24 cellular contexts compared by ENCODE assay signal in genomic region chr6:143247586-143247985, GRCh38.
"Had no signal": no experiment of that assay in that cellular context is flagged by ENCODE, and none has a peak within 500 bp of the region (broad histone marks: within the 10 kb centered on the region; RNA-seq: fewer than 3 reads in every experiment).

No MANE protein-coding gene starts in this region.

- H3K27me3 ChIP-seq: stomach, suprapubic skin, testis, thyroid gland, tibial artery, tibial nerve, transverse colon, upper lobe of left lung, upper lobe of right lung, uterus, vagina had no signal

- ATAC-seq: stimulated activated memory B cell treated with anti-CD40 and anti-IgM and Interleukin-4, amounts not matched to agents 10 μg/mL and 1 μg/mL and 100 μg/mL, for 72 hours; stimulated activated naive B cell treated with anti-CD40 and anti-IgM and Interleukin-4, amounts not matched to agents 10 μg/mL and 1 μg/mL and 100 μg/mL, for 72 hours; upper lobe of right lung had no signal

- H3K4me1 ChIP-seq: stomach, suprapubic skin, testis, thyroid gland, tibial nerve, transverse colon, upper lobe of left lung, upper lobe of right lung, uterus, vagina had no signal

- DNase-seq: stimulated activated CD4-positive, alpha-beta T cell treated with anti-CD3 and anti-CD28 coated beads, Interleukin-2, amount 100 ng/mL, for 48 hours; stimulated activated naive B cell treated with anti-CD40 and anti-IgM and Interleukin-4, amounts not matched to agents 10 μg/mL and 1 μg/mL and 100 μg/mL, for 72 hours; stimulated activated naive CD4-positive, alpha-beta T cell; stimulated activated naive CD4-positive, alpha-beta T cell treated with Interleukin-2 at 50 U/mL for 16 hours; stimulated activated naive CD8-positive, alpha-beta T cell treated with anti-CD3 and anti-CD28 coated beads, Interleukin-15, Interleukin-2, amounts not matched to agents 100 U/mL and 50 U/mL, for 24 hours; stomach; substantia nigra; testis; thyroid gland; tibial artery; transverse colon; trophoblast cell; upper lobe of left lung; upper lobe of right lung; uterus had no signal

- H3K36me3 Mint-ChIP-seq: stimulated activated effector memory CD8-positive, alpha-beta T cell treated with anti-CD3 and anti-CD28 coated beads, Interleukin-12 subunit alpha, Interleukin-12 subunit beta, amount 100 ng/mL, for 72 hours had no signal

- H3K9me3 Mint-ChIP-seq: stimulated activated effector memory CD8-positive, alpha-beta T cell treated with anti-CD3 and anti-CD28 coated beads, Interleukin-12 subunit alpha, Interleukin-12 subunit beta, amount 100 ng/mL, for 72 hours had no signal

- H3K4me3 Mint-ChIP-seq: stimulated activated effector memory CD8-positive, alpha-beta T cell treated with anti-CD3 and anti-CD28 coated beads, Interleukin-12 subunit alpha, Interleukin-12 subunit beta, amount 100 ng/mL, for 72 hours; stimulated activated memory B cell treated with anti-CD40 and anti-IgM and Interleukin-4, amounts not matched to agents 10 μg/mL and 1 μg/mL and 100 μg/mL, for 72 hours; stimulated activated naive B cell treated with anti-CD40 and anti-IgM and Interleukin-4, amounts not matched to agents 10 μg/mL and 1 μg/mL and 100 μg/mL, for 72 hours; stimulated activated naive CD8-positive, alpha-beta T cell treated with anti-CD3 and anti-CD28 coated beads, Interleukin-15, amount 100 ng/mL, for 72 hours; stimulated activated naive CD8-positive, alpha-beta T cell treated with anti-CD3 and anti-CD28 coated beads, Interleukin-15, Interleukin-2, amounts not matched to agents 100 ng/mL and 50 ng/mL, for 24 hours; type B pancreatic cell had no signal

- H3K27ac ChIP-seq: stomach, suprapubic skin, testis, thoracic aorta, thyroid gland, tibial artery, tibial nerve, transverse colon, upper lobe of left lung, upper lobe of right lung, uterus, vagina had no signal

- H3K27me3 Mint-ChIP-seq: stimulated activated memory B cell treated with anti-CD40 and anti-IgM and Interleukin-4, amounts not matched to agents 10 μg/mL and 1 μg/mL and 100 μg/mL, for 72 hours; stimulated activated naive B cell treated with anti-CD40 and anti-IgM and Interleukin-4, amounts not matched to agents 10 μg/mL and 1 μg/mL and 100 μg/mL, for 72 hours; stimulated activated naive CD8-positive, alpha-beta T cell treated with anti-CD3 and anti-CD28 coated beads, Interleukin-15, amount 100 ng/mL, for 72 hours; stimulated activated naive CD8-positive, alpha-beta T cell treated with anti-CD3 and anti-CD28 coated beads, Interleukin-15, Interleukin-2, amounts not matched to agents 100 ng/mL and 50 ng/mL, for 24 hours; type B pancreatic cell had no signal

- H3K4me3 ChIP-seq: stomach, suprapubic skin, testis, thoracic aorta, thyroid gland, tibial artery, tibial nerve, transverse colon, upper lobe of left lung, upper lobe of right lung, uterus, vagina had no signal

- H3K36me3 ChIP-seq: stomach, suprapubic skin, thoracic aorta, thyroid gland, tibial artery, transverse colon, upper lobe of left lung, upper lobe of right lung, uterus, vagina had no signal

- H3K27ac Mint-ChIP-seq: stimulated activated memory B cell treated with anti-CD40 and anti-IgM and Interleukin-4, amounts not matched to agents 10 μg/mL and 1 μg/mL and 100 μg/mL, for 72 hours; stimulated activated naive B cell treated with anti-CD40 and anti-IgM and Interleukin-4, amounts not matched to agents 10 μg/mL and 1 μg/mL and 100 μg/mL, for 72 hours; stimulated activated naive CD8-positive, alpha-beta T cell treated with anti-CD3 and anti-CD28 coated beads, Interleukin-15, amount 100 ng/mL, for 72 hours; stimulated activated naive CD8-positive, alpha-beta T cell treated with anti-CD3 and anti-CD28 coated beads, Interleukin-15, Interleukin-2, amounts not matched to agents 100 ng/mL and 50 ng/mL, for 24 hours; type B pancreatic cell had no signal

- H3K4me1 Mint-ChIP-seq: stimulated activated memory B cell treated with anti-CD40 and anti-IgM and Interleukin-4, amounts not matched to agents 10 μg/mL and 1 μg/mL and 100 μg/mL, for 72 hours; stimulated activated naive B cell treated with anti-CD40 and anti-IgM and Interleukin-4, amounts not matched to agents 10 μg/mL and 1 μg/mL and 100 μg/mL, for 72 hours had no signal

- H3K9me3 ChIP-seq: stomach, suprapubic skin, testis, thoracic aorta, thyroid gland, tibial artery, tibial nerve, transverse colon, upper lobe of left lung, upper lobe of right lung, uterus, vagina had no signal
